ENCODE assay signal across 11 cellular contexts in genomic region chr12:53200107-53200457, GRCh38. TPM values are rescaled to one million over a fixed set of nuclear protein-coding genes. Genes with fewer than 3 reads are reported as not detected.
DNase-seq lines count a peak whose midpoint lies in the region; ATAC-seq and TF ChIP-seq lines count a peak whose summit lies in the region.
"Had no signal": no experiment of that assay in that cellular context is flagged by ENCODE, and none has a peak within 500 bp of the region (broad histone marks: within the 10 kb centered on the region; RNA-seq: fewer than 3 reads in every experiment).

No MANE protein-coding gene starts in this region.

- ATAC-seq in GM19395 (IDR thresholded peaks at IDR 0.05; ENCODE audit: unreplicated experiment) (peak; percentile 24), HG03280 (IDR thresholded peaks at IDR 0.05; ENCODE audit: unreplicated experiment) (peak; percentile 19), body of pancreas (no peak)

- peaks cover 11% of the 10 kb centered on the region for H3K36me3 Mint-ChIP-seq in activated naive CD8-positive, alpha-beta T cell

- intact Hi-C loops in body of pancreas (cut with DNase I) = no loop called here

- H3K36me3 ChIP-seq in DOHH2 (ENCODE audit: control insufficient read depth, low read length) (peaks cover 24% of the 10 kb centered on the region), body of pancreas (replicated peaks in 1 of 2; ENCODE audit: insufficient read depth in 1 of 2, low read depth in 2 of 2) (no peaks in the 10 kb centered on the region)

- no peak for TF ChIP-seq POLR2A in body of pancreas (IDR thresholded peaks at IDR 0.05)

- peaks cover 66% of the 10 kb centered on the region for H3K4me1 Mint-ChIP-seq in activated naive CD8-positive, alpha-beta T cell (ENCODE audit: low read depth)

- H3K79me2 ChIP-seq in DOHH2 (ENCODE audit: control insufficient read depth, low read length) = peaks cover 24% of the 10 kb centered on the region

- H3K9me3 Mint-ChIP-seq in activated naive CD8-positive, alpha-beta T cell (ENCODE audit: low read depth) = no peaks in the 10 kb centered on the region

- peak overlapping the region; percentile 62 for H3K4me3 Mint-ChIP-seq in activated naive CD8-positive, alpha-beta T cell

- peaks cover 22% of the 10 kb centered on the region for H3F3A ChIP-seq in DOHH2 (ENCODE audit: control insufficient read depth, insufficient read depth)

- H3K9me2 ChIP-seq in DOHH2 (replicated peaks; ENCODE audit: control insufficient read depth, low read length) = no peaks in the 10 kb centered on the region

- peak overlapping the region; percentile 77 for H3K4me2 ChIP-seq in DOHH2 (ENCODE audit: low read length)

- H3K9me3 ChIP-seq in DOHH2 (ENCODE audit: control insufficient read depth, insufficient read depth, low read length) (no peaks in the 10 kb centered on the region), body of pancreas (no peaks in the 10 kb centered on the region)

- 66 to 75% methylated on average over 2 of the region's 2 CpGs for WGBS in body of pancreas, 2 donors

- H3K27me3 ChIP-seq in DOHH2 (ENCODE audit: control insufficient read depth, low read length) (no peaks in the 10 kb centered on the region), body of pancreas (no peaks in the 10 kb centered on the region)

- peak overlapping the region; percentile 94 for H3K27ac ChIP-seq in DOHH2 (ENCODE audit: low read depth, low read length)
- no peak overlapping the region for H3K27ac ChIP-seq in body of pancreas

- no peaks in the 10 kb centered on the region for H3K27me3 Mint-ChIP-seq in activated naive CD8-positive, alpha-beta T cell

- no peaks in the 10 kb centered on the region for H4K20me1 ChIP-seq in DOHH2 (ENCODE audit: control insufficient read depth, insufficient read depth, low read depth, low read length)

- peaks cover 83% of the 10 kb centered on the region for H3K4me1 ChIP-seq in DOHH2 (ENCODE audit: control insufficient read depth, low read length)
- H3K4me1 ChIP-seq in body of pancreas = peaks cover 15% of the 10 kb centered on the region

- H3K4me3 ChIP-seq in DOHH2 (ENCODE audit: low read length) (peak overlapping the region; percentile 62), body of pancreas (no peak overlapping the region)

- in situ Hi-C loops in G401 (cut with HindIII; ENCODE audit: low sequenced_read_pairs) = no loop called here

- no peak for TF ChIP-seq CTCF in DOHH2 (IDR thresholded peaks at IDR 0.05; ENCODE audit: low read depth, low read length, poor library complexity, severe bottlenecking)
- TF ChIP-seq CTCF in body of pancreas (IDR thresholded peaks at IDR 0.05) = no peak

- DNase-seq in body of pancreas (no peak), CD1c-positive myeloid dendritic cell (ENCODE audit: extremely low spot score) (no peak), NCI-H1092 treated with DMSO at 0.1 percent for 48 hours (lab: John Stamatoyannopoulos, UW) (no peak), G401 (ENCODE audit: low spot score) (no peak)
- DNase-seq: activated CD4-positive, CD25-positive, alpha-beta regulatory T cell treated with anti-CD3 and anti-CD28 coated beads, Interleukin-2, amount 50 U/mL, for 72 hours; Calu3 had no signal

- H3K27ac Mint-ChIP-seq in activated naive CD8-positive, alpha-beta T cell = peak overlapping the region; percentile 92

RNA-seq across cellular contexts. Expression of gene ITGB7, which starts 7.0 kb away (rescaled TPM):
- 1 to 10 TPM; 2.3 to 4.9 TPM for total RNA-seq in body of pancreas
- 0.41 and 0.49 TPM in 2 replicates for total RNA-seq in G401 (2014; rRNA removed; shearing (Covaris generic))
- total RNA-seq: endothelial cell of umbilical vein had no signal

RNA-seq across cellular contexts. Expression of gene CSAD, which starts 19.4 kb away (rescaled TPM):
- total RNA-seq in body of pancreas = 10 to 100 TPM; 31.4 to 64.3 TPM
- 2.0 and 7.2 TPM in 2 replicates for total RNA-seq in G401 (2014; rRNA removed; shearing (Covaris generic))

RNA-seq across cellular contexts. Expression of gene ZNF740, which starts 19.6 kb away (rescaled TPM):
- total RNA-seq in body of pancreas = 10 to 100 TPM; 10.1 to 21.4 TPM
- 12.1 and 19.4 TPM in 2 replicates for total RNA-seq in G401 (2014; rRNA removed; shearing (Covaris generic))

RNA-seq across cellular contexts. Expression of gene RARG, which starts 31.9 kb away (rescaled TPM):
- total RNA-seq in body of pancreas = 10 to 100 TPM in 1 of 2 donors, 1 to 10 TPM in 1; 9.2 to 11.7 TPM
- 48.6 and 58.9 TPM in 2 replicates for total RNA-seq in G401 (2014; rRNA removed; shearing (Covaris generic))
